15 cellular contexts compared by ENCODE assay signal in genomic region chr22:31271026-31271425, GRCh38. TPM values are rescaled to one million over a fixed set of nuclear protein-coding genes. Genes with fewer than 3 reads are reported as not detected.
DNase-seq lines count a peak whose midpoint lies in the region; ATAC-seq, FAIRE-seq and TF ChIP-seq lines count a peak whose summit lies in the region.
"Had no signal": no experiment of that assay in that cellular context is flagged by ENCODE, and none has a peak within 500 bp of the region (broad histone marks: within the 10 kb centered on the region; RNA-seq: fewer than 3 reads in every experiment).

No MANE protein-coding gene starts in this region.

- DNase-seq in CD4-positive, alpha-beta T cell, result no peak
- DNase-seq in astrocyte (ENCODE audit: low read depth) (no peak), RPMI8226 (no peak), NCI-H1417 (lab: John Stamatoyannopoulos, UW) (no peak)
- DNase-seq in naive thymus-derived CD8-positive, alpha-beta T cell, result peak in 1 of 10 donors; percentile 30
- DNase-seq: activated CD4-positive, alpha-beta T cell treated with anti-CD3 and anti-CD28 coated beads for 48 hours; BE2C; DND-41; NCI-H1694; SIG-M5; T1000 had no signal

- no peak overlapping the region for H3K4me3 ChIP-seq in astrocyte (ENCODE audit: insufficient read depth, low read depth, low read length)
- H3K4me3 ChIP-seq: esophagus muscularis mucosa, pancreas had no signal

- H3K79me2 ChIP-seq in astrocyte (ENCODE audit: insufficient read depth, low read length), result no peaks in the 10 kb centered on the region

- H3K36me3 Mint-ChIP-seq in CD4-positive, alpha-beta T cell (ENCODE audit: low read depth), result peaks cover 78% of the 10 kb centered on the region
- peaks cover 69% of the 10 kb centered on the region for H3K36me3 Mint-ChIP-seq in astrocyte (ENCODE audit: low read depth, unreplicated experiment)
- peaks cover 0 to 36% (median 8%) of the 10 kb centered on the region in 3 donors for H3K36me3 Mint-ChIP-seq in naive thymus-derived CD8-positive, alpha-beta T cell

- CTCF ChIA-PET in CD4-positive, alpha-beta T cell (lab: Charles Lee), result interaction anchor here (1.3 to 1.4 kb wide), 2 partner anchors 21 to 59 kb away, joined by 4 to 5 read pairs; partner anchors contain the start of genes LIMK2 and PIK3IP1

- H3K9me3 ChIP-seq in CD4-positive, alpha-beta T cell (ENCODE audit: control insufficient read depth, low read length), result no peaks in the 10 kb centered on the region
- no peaks in the 10 kb centered on the region for H3K9me3 ChIP-seq in astrocyte (ENCODE audit: insufficient read depth, low read depth, low read length)
- H3K9me3 ChIP-seq: BE2C, esophagus muscularis mucosa, pancreas had no signal

- no peaks in the 10 kb centered on the region for H3K27me3 ChIP-seq in CD4-positive, alpha-beta T cell (ENCODE audit: control insufficient read depth, insufficient read depth, low read length)
- no peaks in the 10 kb centered on the region for H3K27me3 ChIP-seq in astrocyte (ENCODE audit: insufficient read depth, low read length)
- H3K27me3 ChIP-seq: BE2C, esophagus muscularis mucosa, pancreas had no signal

- intact Hi-C loops in CD4-positive, alpha-beta T cell (cut with DNase I, micrococcal nuclease), result loop anchor here (5.0 to 10.0 kb wide), 4 partner anchors 41 to 186 kb away; partner anchors contain the start of genes LIMK2 (in 1 of the 2) and SMTN (in 1 of the 2)

- TF ChIP-seq CTCF in 22Rv1 (IDR thresholded peaks at IDR 0.05), result no peak
- no peak for TF ChIP-seq CTCF in CD4-positive, alpha-beta T cell (IDR thresholded peaks at IDR 0.05)
- TF ChIP-seq CTCF in astrocyte (IDR thresholded peaks at IDR 0.05; ENCODE audit: insufficient read depth, low read depth, low read length), result no peak

- H3K9ac ChIP-seq in astrocyte (ENCODE audit: low read length), result peak overlapping the region; percentile 48

- no peak for FAIRE-seq in astrocyte (lab: Jason Lieb, UNC)
- FAIRE-seq: pancreas had no signal

- no peak for ATAC-seq in CD4-positive, alpha-beta T cell (ENCODE audit: poor library complexity)
- no peak for ATAC-seq in naive thymus-derived CD8-positive, alpha-beta T cell
- ATAC-seq in HG03439 (IDR thresholded peaks at IDR 0.05; ENCODE audit: unreplicated experiment), result no peak
- ATAC-seq: pancreas had no signal

- H3K4me1 ChIP-seq in astrocyte (ENCODE audit: insufficient read depth, low read length), result peaks cover 5% of the 10 kb centered on the region
- H3K4me1 ChIP-seq: BE2C, pancreas had no signal

- POLR2A ChIA-PET in CD4-positive, alpha-beta T cell (lab: Charles Lee), result interaction anchor here (1.1 to 20.9 kb wide), 5 partner anchors 11 to 112 kb away, joined by 3 to 1064 read pairs (median 24); partner anchors contain the start of gene PIK3IP1
- POLR2A ChIA-PET in naive thymus-derived CD8-positive, alpha-beta T cell (lab: Charles Lee), result interaction anchor here (0.6 to 22.1 kb wide), 10 partner anchors 7 to 74 kb away, joined by 3 to 1498 read pairs (median 36); partner anchors contain the start of genes LIMK2, PATZ1 and PIK3IP1

- H4K20me1 ChIP-seq in astrocyte (ENCODE audit: insufficient read depth, low read length), result peaks cover 17% of the 10 kb centered on the region

- no peaks in the 10 kb centered on the region for H3K27me3 Mint-ChIP-seq in CD4-positive, alpha-beta T cell
- no peaks in the 10 kb centered on the region for H3K27me3 Mint-ChIP-seq in astrocyte (ENCODE audit: low read depth, unreplicated experiment)
- no peaks in the 10 kb centered on the region for H3K27me3 Mint-ChIP-seq in naive thymus-derived CD8-positive, alpha-beta T cell

- peaks cover 28% of the 10 kb centered on the region for H3K36me3 ChIP-seq in astrocyte (ENCODE audit: insufficient read depth, low read length)
- H3K36me3 ChIP-seq: BE2C had no signal

- peak overlapping the region; percentile 88 for H3K27ac Mint-ChIP-seq in CD4-positive, alpha-beta T cell
- peak overlapping the region; percentile 16 for H3K27ac Mint-ChIP-seq in astrocyte (ENCODE audit: unreplicated experiment)
- peak overlapping the region; percentile 79 to 97 (median 94) for H3K27ac Mint-ChIP-seq in naive thymus-derived CD8-positive, alpha-beta T cell

- H3K9me3 Mint-ChIP-seq in CD4-positive, alpha-beta T cell, result no peaks in the 10 kb centered on the region
- H3K9me3 Mint-ChIP-seq in astrocyte (ENCODE audit: unreplicated experiment), result no peaks in the 10 kb centered on the region
- no peaks in the 10 kb centered on the region for H3K9me3 Mint-ChIP-seq in naive thymus-derived CD8-positive, alpha-beta T cell

- H3K4me2 ChIP-seq in astrocyte (ENCODE audit: low read length), result peak overlapping the region; percentile 29

- H3K4me3 Mint-ChIP-seq in CD4-positive, alpha-beta T cell, result no peak overlapping the region
- H3K4me3 Mint-ChIP-seq in astrocyte (ENCODE audit: unreplicated experiment), result no peak overlapping the region
- H3K4me3 Mint-ChIP-seq in naive thymus-derived CD8-positive, alpha-beta T cell, result peak overlapping the region in 4 of 10 donors; percentile 6 to 68 (median 50)

- peaks cover 59% of the 10 kb centered on the region for H3K4me1 Mint-ChIP-seq in CD4-positive, alpha-beta T cell (ENCODE audit: low read depth)
- peaks cover 19% of the 10 kb centered on the region for H3K4me1 Mint-ChIP-seq in astrocyte (ENCODE audit: low read depth, unreplicated experiment)
- H3K4me1 Mint-ChIP-seq in naive thymus-derived CD8-positive, alpha-beta T cell, result peaks cover 44 to 79% (median 60%) of the 10 kb centered on the region in 4 donors

- H2AFZ ChIP-seq in astrocyte (ENCODE audit: low read depth, low read length), result no peak overlapping the region

- peak overlapping the region; percentile 31 for H3K27ac ChIP-seq in 22Rv1
- H3K27ac ChIP-seq in CD4-positive, alpha-beta T cell (ENCODE audit: low read depth, low read length), result no peak overlapping the region
- peak overlapping the region; percentile 50 for H3K27ac ChIP-seq in astrocyte (ENCODE audit: low read depth, low read length)
- H3K27ac ChIP-seq: esophagus muscularis mucosa, pancreas had no signal

RNA-seq across cellular contexts. Expression of gene PIK3IP1, which starts 21.3 kb away (rescaled TPM):
- 1,000 to 10,000 TPM; 1,063 to 1,072 TPM for total RNA-seq in CD4-positive, alpha-beta T cell
- total RNA-seq in astrocyte, result 21.4 and 22.3 TPM in 2 replicates
- 100 to 1,000 TPM; 730 to 741 TPM for total RNA-seq in naive thymus-derived CD8-positive, alpha-beta T cell
- polyA plus RNA-seq in naive thymus-derived CD8-positive, alpha-beta T cell, result 100 to 1,000 TPM; 530 to 963 (median 585) TPM

RNA-seq across cellular contexts. Expression of gene LIMK2, which starts 58.9 kb away (rescaled TPM):
- 10 to 100 TPM; 13.1 to 14.6 TPM for total RNA-seq in CD4-positive, alpha-beta T cell
- 128 and 136 TPM in 2 replicates for total RNA-seq in astrocyte
- 10 to 100 TPM; 20.7 to 26.5 TPM for total RNA-seq in naive thymus-derived CD8-positive, alpha-beta T cell
- 10 to 100 TPM in 2 of 3 donors, 1 to 10 TPM in 1; 7.4 to 21.0 (median 12.7) TPM for polyA plus RNA-seq in naive thymus-derived CD8-positive, alpha-beta T cell

Comparison
In these comparisons a context has a peak if more than half of its experiments do, and no peak if none do; other contexts are left out.
1. H3K27ac Mint-ChIP-seq: peak in every context shown above with its lines; median percentile 94 in naive thymus-derived CD8-positive, alpha-beta T cell; 88 in CD4-positive, alpha-beta T cell; 16 in astrocyte.
2. RNA of gene PIK3IP1, which starts 21.3 kb away (total RNA-seq): 1,063 to 1,072 TPM in CD4-positive, alpha-beta T cell and 730 to 741 TPM in naive thymus-derived CD8-positive, alpha-beta T cell; 21.4 to 22.3 TPM in astrocyte; every median in the first group is over 10 times any median in the second.